ENCODE assay signal across 2 cellular contexts in genomic region chrX:26851981-26852380, GRCh38.
TF ChIP-seq lines count a peak whose summit lies in the region.

No MANE protein-coding gene starts in this region.

TF ChIP-seq in SK-N-SH, 30 proteins besides CTCF, POLR2A, EP300 and RAD21 (continued from another document):
- TF ChIP-seq MAX (IDR thresholded peaks at IDR 0.05; ENCODE audit: low read depth) (no peak), TEAD4 (IDR thresholded peaks at IDR 0.05; ENCODE audit: borderline replicate concordance, insufficient read depth) (no peak), EZH2phosphoT487 (IDR thresholded peaks at IDR 0.05; ENCODE audit: borderline replicate concordance, low read depth) (no peak), RXRA (IDR thresholded peaks at IDR 0.05; ENCODE audit: borderline replicate concordance, low read depth) (no peak), SMC3 (IDR thresholded peaks at IDR 0.05; ENCODE audit: low read depth, low read length) (no peak), GATA2 (CRISPR knock-in tag; IDR thresholded peaks at IDR 0.05) (no peak), YY1 (IDR thresholded peaks at IDR 0.05; ENCODE audit: low read depth) (no peak), JUND (IDR thresholded peaks at IDR 0.05) (no peak), GABPA (IDR thresholded peaks at IDR 0.05; ENCODE audit: low read depth) (no peak)

TF ChIP-seq in SK-N-SH treated with all-trans-retinoic acid at 6 μM for 48 hours, 23 proteins besides CTCF, POLR2A, EP300 and RAD21 (continued from another document):
- TF ChIP-seq TSHZ2 (CRISPR knock-in tag; IDR thresholded peaks at IDR 0.05) (no peak), ZNF70 (CRISPR knock-in tag; IDR thresholded peaks at IDR 0.05) (no peak), POU6F1 (CRISPR knock-in tag; IDR thresholded peaks at IDR 0.05; ENCODE audit: borderline replicate concordance, low read depth) (no peak), BACH2 (CRISPR knock-in tag; IDR thresholded peaks at IDR 0.05; ENCODE audit: borderline replicate concordance) (no peak), ZNF8 (CRISPR knock-in tag; IDR thresholded peaks at IDR 0.05) (no peak), TCF4 (CRISPR knock-in tag; IDR thresholded peaks at IDR 0.05; ENCODE audit: borderline replicate concordance) (no peak), CSDC2 (CRISPR knock-in tag; IDR thresholded peaks at IDR 0.05) (no peak)
